Comparison of ENCODE assay signal across 1 cellular context in genomic region chr15:58227706-58228543, GRCh38.
A peak's percentile ranks its signal among the peaks of the same experiment; 100 is the strongest.
TF ChIP-seq lines count a peak whose summit lies in the region.

No MANE protein-coding gene starts in this region.

TF ChIP-seq in K562, 482 proteins besides CTCF, POLR2A, EP300 and RAD21 (continued from another document):
- no peak for TF ChIP-seq ZBTB7A (IDR thresholded peaks at IDR 0.05; ENCODE audit: borderline replicate concordance, control insufficient read depth, low read depth, low read length)
- TF ChIP-seq GTF3C2 (IDR thresholded peaks at IDR 0.05; ENCODE audit: borderline replicate concordance, extremely low read depth, insufficient read length), result no peak
- 0 out of 2 replicates have a peak, but pooled peaks have one; percentile 19 for TF ChIP-seq ZNF592 (IDR thresholded peaks at IDR 0.05)
- TF ChIP-seq GABPB1 (CRISPR knock-in tag; IDR thresholded peaks at IDR 0.05), result no peak
- TF ChIP-seq MAFG (tag; conservative IDR thresholded peaks at IDR 0.05), result no peak
- TF ChIP-seq SMC3 (conservative IDR thresholded peaks at IDR 0.05; ENCODE audit: insufficient read depth, low read depth, low read length), result peak; percentile 95
- 0 out of 2 replicates have a peak, but pooled peaks have one; percentile 33 for TF ChIP-seq SPI1 (IDR thresholded peaks at IDR 0.05; ENCODE audit: borderline replicate concordance, low read depth, low read length)
- TF ChIP-seq NR1H2 (CRISPR knock-in tag; IDR thresholded peaks at IDR 0.05), result no peak
- no peak for TF ChIP-seq ESRRA (IDR thresholded peaks at IDR 0.05; ENCODE audit: borderline replicate concordance, low read depth)
- TF ChIP-seq TEAD1 (CRISPR knock-in tag; IDR thresholded peaks at IDR 0.05), result no peak
- peak; percentile 98 for TF ChIP-seq STAG1 (CRISPR knock-in tag; IDR thresholded peaks at IDR 0.05; ENCODE audit: borderline replicate concordance)
- TF ChIP-seq USF1 (CRISPR knock-in tag; IDR thresholded peaks at IDR 0.05), result no peak
- no peak for TF ChIP-seq RBM15 (IDR thresholded peaks at IDR 0.05; ENCODE audit: insufficient read depth, low read length)
- TF ChIP-seq ADNP (tag; IDR thresholded peaks at IDR 0.05), result peak; percentile 54; the same call in 1 of the 2 replicates
